9 cellular contexts compared by ENCODE assay signal in genomic region chr9:137296214-137297059, GRCh38. TPM values are rescaled to one million over a fixed set of nuclear protein-coding genes. Genes with fewer than 3 reads are reported as not detected.
DNase-seq lines count a peak whose midpoint lies in the region; ATAC-seq and TF ChIP-seq lines count a peak whose summit lies in the region.
"Had no signal": no experiment of that assay in that cellular context is flagged by ENCODE, and none has a peak within 500 bp of the region (broad histone marks: within the 10 kb centered on the region; RNA-seq: fewer than 3 reads in every experiment).

No MANE protein-coding gene starts in this region.

- intact Hi-C loops in CD14-positive monocyte (cut with micrococcal nuclease): loop anchor here in 1 of 2 donors (2.0 to 10.0 kb wide), 3 partner anchors 38 to 228 kb away; partner anchors contain the start of gene ENTPD8
- intact Hi-C loops in natural killer cell (cut with micrococcal nuclease): loop anchor here (10.0 kb wide), 1 partner anchor 228 kb away; no protein-coding TSS in a partner anchor

- H3K27me3 Mint-ChIP-seq in CD14-positive monocyte (ENCODE audit: low read depth in 3 of 3) (peaks cover 74 to 79% (median 78%) of the 10 kb centered on the region in 3 donors), natural killer cell (ENCODE audit: low read depth in 2 of 2) (peaks cover 9 to 17% of the 10 kb centered on the region in 2 donors)

- H3K4me1 Mint-ChIP-seq in CD14-positive monocyte: peaks cover 17% of the 10 kb centered on the region
- peaks cover 0 to 20% of the 10 kb centered on the region in 2 donors for H3K4me1 Mint-ChIP-seq in natural killer cell

- H3K27ac Mint-ChIP-seq in CD14-positive monocyte (no peak overlapping the region), natural killer cell (no peak overlapping the region)

- peaks cover 5 to 28% (median 19%) of the 10 kb centered on the region in 7 donors for H3K9me3 Mint-ChIP-seq in CD14-positive monocyte
- H3K9me3 Mint-ChIP-seq in natural killer cell: no peaks in the 10 kb centered on the region

- no peak for DNase-seq in CD14-positive monocyte (ENCODE audit: low spot score)
- DNase-seq in fibroblast of mammary gland (ENCODE audit: low read depth): peak; percentile 48
- DNase-seq in natural killer cell: no peak
- no peak for DNase-seq in DMS79 treated with DMSO at 0.1 percent for 48 hours (lab: John Stamatoyannopoulos, UW)
- DNase-seq: foreskin keratinocyte had no signal

- H3K4me3 Mint-ChIP-seq in CD14-positive monocyte (peak overlapping the region; percentile 54 to 88), natural killer cell (peak overlapping the region; percentile 78)

- H3K4me3 ChIP-seq in fibroblast of mammary gland (ENCODE audit: control insufficient read depth, low read depth, low read length): no peak overlapping the region

- peak; percentile 8; the same call in 2 of the 3 replicates for ATAC-seq in SK-N-SH treated with all-trans-retinoic acid at 6 μM for 48 hours
- ATAC-seq in natural killer cell: no peak
- no peak for ATAC-seq in GM21360 (IDR thresholded peaks at IDR 0.05; ENCODE audit: unreplicated experiment)
- ATAC-seq in GM21825 (IDR thresholded peaks at IDR 0.05; ENCODE audit: unreplicated experiment): no peak
- ATAC-seq in HG02981 (IDR thresholded peaks at IDR 0.05; ENCODE audit: unreplicated experiment): no peak

- no peak for TF ChIP-seq CTCF in CD14-positive monocyte (IDR thresholded peaks at IDR 0.05)
- no peak for TF ChIP-seq CTCF in fibroblast of mammary gland (conservative IDR thresholded peaks at IDR 0.05; ENCODE audit: control insufficient read depth, insufficient read depth, low read depth, low read length)
- TF ChIP-seq CTCF in natural killer cell (IDR thresholded peaks at IDR 0.05): no peak

- H3K36me3 Mint-ChIP-seq in CD14-positive monocyte (peaks cover 3 to 14% of the 10 kb centered on the region in 2 donors), natural killer cell (no peaks in the 10 kb centered on the region)

TF ChIP-seq in SK-N-SH treated with all-trans-retinoic acid at 6 μM for 48 hours, 23 proteins besides CTCF, POLR2A, EP300 and RAD21 (continues in another document):
- TF ChIP-seq, protein P1, sequence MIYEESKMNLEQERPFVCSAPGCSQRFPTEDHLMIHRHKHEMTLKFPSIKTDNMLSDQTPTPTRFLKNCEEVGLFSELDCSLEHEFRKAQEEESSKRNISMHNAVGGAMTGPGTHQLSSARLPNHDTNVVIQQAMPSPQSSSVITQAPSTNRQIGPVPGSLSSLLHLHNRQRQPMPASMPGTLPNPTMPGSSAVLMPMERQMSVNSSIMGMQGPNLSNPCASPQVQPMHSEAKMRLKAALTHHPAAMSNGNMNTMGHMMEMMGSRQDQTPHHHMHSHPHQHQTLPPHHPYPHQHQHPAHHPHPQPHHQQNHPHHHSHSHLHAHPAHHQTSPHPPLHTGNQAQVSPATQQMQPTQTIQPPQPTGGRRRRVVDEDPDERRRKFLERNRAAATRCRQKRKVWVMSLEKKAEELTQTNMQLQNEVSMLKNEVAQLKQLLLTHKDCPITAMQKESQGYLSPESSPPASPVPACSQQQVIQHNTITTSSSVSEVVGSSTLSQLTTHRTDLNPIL (CRISPR knock-in tag; IDR thresholded peaks at IDR 0.05; ENCODE audit: low read depth): no peak
- no peak for TF ChIP-seq ZFP30 (CRISPR knock-in tag; IDR thresholded peaks at IDR 0.05)
- TF ChIP-seq ZNF565 (CRISPR knock-in tag; conservative IDR thresholded peaks at IDR 0.05; ENCODE audit: low read depth): no peak
- TF ChIP-seq CSDC2 (CRISPR knock-in tag; IDR thresholded peaks at IDR 0.05): no peak
- no peak for TF ChIP-seq ZFP3 (CRISPR knock-in tag; IDR thresholded peaks at IDR 0.05)
- TF ChIP-seq, protein P2, sequence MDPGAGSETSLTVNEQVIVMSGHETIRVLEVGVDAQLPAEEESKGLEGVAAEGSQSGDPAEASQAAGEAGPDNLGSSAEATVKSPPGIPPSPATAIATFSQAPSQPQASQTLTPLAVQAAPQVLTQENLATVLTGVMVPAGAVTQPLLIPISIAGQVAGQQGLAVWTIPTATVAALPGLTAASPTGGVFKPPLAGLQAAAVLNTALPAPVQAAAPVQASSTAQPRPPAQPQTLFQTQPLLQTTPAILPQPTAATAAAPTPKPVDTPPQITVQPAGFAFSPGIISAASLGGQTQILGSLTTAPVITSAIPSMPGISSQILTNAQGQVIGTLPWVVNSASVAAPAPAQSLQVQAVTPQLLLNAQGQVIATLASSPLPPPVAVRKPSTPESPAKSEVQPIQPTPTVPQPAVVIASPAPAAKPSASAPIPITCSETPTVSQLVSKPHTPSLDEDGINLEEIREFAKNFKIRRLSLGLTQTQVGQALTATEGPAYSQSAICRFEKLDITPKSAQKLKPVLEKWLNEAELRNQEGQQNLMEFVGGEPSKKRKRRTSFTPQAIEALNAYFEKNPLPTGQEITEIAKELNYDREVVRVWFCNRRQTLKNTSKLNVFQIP (CRISPR knock-in tag; IDR thresholded peaks at IDR 0.05; ENCODE audit: borderline replicate concordance, low read depth): no peak
- TF ChIP-seq ARNTL (CRISPR knock-in tag; IDR thresholded peaks at IDR 0.05; ENCODE audit: borderline replicate concordance, low read depth): no peak
- no peak for TF ChIP-seq PATZ1 (CRISPR knock-in tag; IDR thresholded peaks at IDR 0.05; ENCODE audit: borderline replicate concordance)
- TF ChIP-seq RARB (CRISPR knock-in tag; IDR thresholded peaks at IDR 0.05): no peak
- TF ChIP-seq ZNF8 (CRISPR knock-in tag; IDR thresholded peaks at IDR 0.05): no peak
- no peak for TF ChIP-seq ZNF70 (CRISPR knock-in tag; IDR thresholded peaks at IDR 0.05)
- TF ChIP-seq, protein P3, sequence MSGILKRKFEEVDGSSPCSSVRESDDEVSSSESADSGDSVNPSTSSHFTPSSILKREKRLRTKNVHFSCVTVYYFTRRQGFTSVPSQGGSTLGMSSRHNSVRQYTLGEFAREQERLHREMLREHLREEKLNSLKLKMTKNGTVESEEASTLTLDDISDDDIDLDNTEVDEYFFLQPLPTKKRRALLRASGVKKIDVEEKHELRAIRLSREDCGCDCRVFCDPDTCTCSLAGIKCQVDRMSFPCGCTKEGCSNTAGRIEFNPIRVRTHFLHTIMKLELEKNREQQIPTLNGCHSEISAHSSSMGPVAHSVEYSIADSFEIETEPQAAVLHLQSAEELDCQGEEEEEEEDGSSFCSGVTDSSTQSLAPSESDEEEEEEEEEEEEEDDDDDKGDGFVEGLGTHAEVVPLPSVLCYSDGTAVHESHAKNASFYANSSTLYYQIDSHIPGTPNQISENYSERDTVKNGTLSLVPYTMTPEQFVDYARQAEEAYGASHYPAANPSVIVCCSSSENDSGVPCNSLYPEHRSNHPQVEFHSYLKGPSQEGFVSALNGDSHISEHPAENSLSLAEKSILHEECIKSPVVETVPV (CRISPR knock-in tag; IDR thresholded peaks at IDR 0.05): no peak
- TF ChIP-seq BACH2 (CRISPR knock-in tag; IDR thresholded peaks at IDR 0.05; ENCODE audit: borderline replicate concordance): no peak
- no peak for TF ChIP-seq TCF4 (CRISPR knock-in tag; IDR thresholded peaks at IDR 0.05; ENCODE audit: borderline replicate concordance)
- TF ChIP-seq TSHZ2 (CRISPR knock-in tag; IDR thresholded peaks at IDR 0.05): no peak
- TF ChIP-seq PPARA (CRISPR knock-in tag; IDR thresholded peaks at IDR 0.05; ENCODE audit: borderline replicate concordance): no peak
- no peak for TF ChIP-seq SNAI2 (CRISPR knock-in tag; IDR thresholded peaks at IDR 0.05)

RNA-seq across cellular contexts. Expression of gene NRARP, which starts 5.6 kb away (rescaled TPM):
- not detected for polyA plus RNA-seq in CD14-positive monocyte
- total RNA-seq in natural killer cell: 1 to 10 TPM in 2 of 3 donors, under 1 TPM in 1; 0.88 to 2.3 (median 1.2) TPM

RNA-seq across cellular contexts. Expression of gene TOR4A, which starts 18.9 kb away (rescaled TPM):
- polyA plus RNA-seq in CD14-positive monocyte: 10 to 100 TPM; 13.7 to 15.4 TPM
- total RNA-seq in natural killer cell: 10 to 100 TPM; 16.3 to 24.6 (median 19.2) TPM

RNA-seq across cellular contexts. Expression of gene NELFB, which starts 41.3 kb away (rescaled TPM):
- 10 to 100 TPM; 17.3 to 18.8 TPM for polyA plus RNA-seq in CD14-positive monocyte
- total RNA-seq in natural killer cell: 10 to 100 TPM; 42.9 to 53.8 (median 52.6) TPM

RNA-seq across cellular contexts. Expression of gene STPG3, which starts 45.4 kb away (rescaled TPM):
- not detected for polyA plus RNA-seq in CD14-positive monocyte
- total RNA-seq in natural killer cell: not detected
- total RNA-seq: foreskin keratinocyte had no signal
- polyA plus RNA-seq: foreskin keratinocyte had no signal

RNA-seq across cellular contexts. Expression of gene TUBB4B, which starts 55.4 kb away (rescaled TPM):
- polyA plus RNA-seq in CD14-positive monocyte: 10 to 100 TPM; 58.1 to 70.8 TPM
- 100 to 1,000 TPM in 1 of 3 donors, 10 to 100 TPM in 2; 84.4 to 121 (median 93.9) TPM for total RNA-seq in natural killer cell
